In the genomic region with DNA sequence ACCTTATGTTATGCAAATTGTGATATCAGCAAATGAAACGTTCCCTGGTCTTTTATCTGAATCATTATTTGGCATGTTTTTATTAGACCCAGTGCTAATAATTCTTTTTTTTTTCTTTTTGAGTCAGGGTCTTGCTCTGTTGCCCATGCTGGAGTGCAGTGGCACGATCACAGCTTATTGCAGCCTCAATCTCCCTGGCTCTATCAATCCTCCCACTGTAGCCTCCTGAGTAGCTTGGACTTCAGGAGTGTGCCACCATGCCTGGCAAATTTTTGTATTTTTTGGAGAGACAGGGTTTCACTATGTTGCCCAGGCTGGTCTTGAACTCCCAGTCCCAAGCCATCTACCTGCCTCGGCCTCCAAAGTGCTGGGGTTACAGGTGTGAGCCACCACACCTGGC, we compare ENCODE assay signal across 23 cellular contexts.
"Had no signal": no experiment of that assay in that cellular context is flagged by ENCODE, and none has a peak within 500 bp of the region (broad histone marks: within the 10 kb centered on the region; RNA-seq: fewer than 3 reads in every experiment).

No MANE protein-coding gene starts in this region.

- DNase-seq: activated CD4-positive, alpha-beta T cell treated with anti-CD3 and anti-CD28 coated beads for 4 hours; activated CD8-positive, alpha-beta memory T cell treated with anti-CD3 and anti-CD28 coated beads, Interleukin-2, amount 50 U/mL, for 4 hours; activated CD8-positive, alpha-beta T cell treated with anti-CD3 and anti-CD28 coated beads for 36 hours; activated gamma-delta T cell treated with Interleukin-2 at 50 U/mL for 16 hours; activated naive CD4-positive, alpha-beta T cell treated with anti-CD3 and anti-CD28 coated beads, Interleukin-2, amount 10 ng/mL, durations not matched to agents 7 days and 5 days; activated naive CD8-positive, alpha-beta T cell treated with anti-CD3 and anti-CD28 coated beads for 36 hours; activated T-cell treated with anti-CD3 and anti-CD28 coated beads, Interleukin-2, amount 50 U/mL, for 72 hours; anterior cingulate cortex; caudate nucleus; Kasumi-1; KBM-7; NCI-H1048; NCI-H187 treated with DMSO at 0.1 percent for 48 hours; NCI-H2081 treated with DMSO at 0.1 percent for 48 hours; NCI-H446; NCI-H524; SIG-M5; T-cell; T-helper 2 cell; T1000; WERI-Rb-1 had no signal

- H3K4me1 Mint-ChIP-seq: activated naive CD4-positive, alpha-beta T cell treated with anti-CD3 and anti-CD28 coated beads, Interleukin-2, amount 10 ng/mL, durations not matched to agents 7 days and 5 days; activated naive CD8-positive, alpha-beta T cell treated with anti-CD3 and anti-CD28 coated beads for 36 hours had no signal

- H3K36me3 Mint-ChIP-seq: activated naive CD4-positive, alpha-beta T cell treated with anti-CD3 and anti-CD28 coated beads, Interleukin-2, amount 10 ng/mL, durations not matched to agents 7 days and 5 days; activated naive CD8-positive, alpha-beta T cell treated with anti-CD3 and anti-CD28 coated beads for 36 hours; T-cell had no signal

- H3K9me3 Mint-ChIP-seq: activated CD8-positive, alpha-beta T cell treated with anti-CD3 and anti-CD28 coated beads for 36 hours; activated naive CD4-positive, alpha-beta T cell treated with anti-CD3 and anti-CD28 coated beads, Interleukin-2, amount 10 ng/mL, durations not matched to agents 7 days and 5 days; activated naive CD8-positive, alpha-beta T cell treated with anti-CD3 and anti-CD28 coated beads for 36 hours; activated T-cell treated with anti-CD3 and anti-CD28 coated beads, Interleukin-2, amount 50 U/mL, for 72 hours; activated T-helper 2 cell treated with anti-CD3 and anti-CD28 coated beads, Interferon-gamma antibody, Interleukin-2, Interleukin-4, amounts not matched to agents 10 μg/mL and 5 μg/mL and 100 μg/mL, durations not matched to agents 14 hours and 24 hours and 36 hours; T-cell had no signal

- H3K4me3 ChIP-seq: breast epithelium had no signal

- H3K4me3 Mint-ChIP-seq: activated CD8-positive, alpha-beta T cell treated with anti-CD3 and anti-CD28 coated beads for 36 hours; activated naive CD4-positive, alpha-beta T cell treated with anti-CD3 and anti-CD28 coated beads, Interleukin-2, amount 10 ng/mL, durations not matched to agents 7 days and 5 days; activated naive CD8-positive, alpha-beta T cell treated with anti-CD3 and anti-CD28 coated beads for 36 hours; activated T-cell treated with anti-CD3 and anti-CD28 coated beads, Interleukin-2, amount 50 U/mL, for 72 hours; T-cell had no signal

- H3K27me3 ChIP-seq: breast epithelium had no signal

- H3K36me3 ChIP-seq: breast epithelium, WERI-Rb-1 had no signal

- H3K27ac Mint-ChIP-seq: activated CD8-positive, alpha-beta T cell treated with anti-CD3 and anti-CD28 coated beads for 36 hours; activated naive CD4-positive, alpha-beta T cell treated with anti-CD3 and anti-CD28 coated beads, Interleukin-2, amount 10 ng/mL, durations not matched to agents 7 days and 5 days; activated naive CD8-positive, alpha-beta T cell treated with anti-CD3 and anti-CD28 coated beads for 36 hours; activated T-cell treated with anti-CD3 and anti-CD28 coated beads, Interleukin-2, amount 50 U/mL, for 72 hours; activated T-helper 2 cell treated with anti-CD3 and anti-CD28 coated beads, Interferon-gamma antibody, Interleukin-2, Interleukin-4, amounts not matched to agents 10 μg/mL and 5 μg/mL and 100 μg/mL, durations not matched to agents 14 hours and 24 hours and 36 hours; T-cell had no signal

- H3K27ac ChIP-seq: WERI-Rb-1 had no signal

- H3K27me3 Mint-ChIP-seq: activated naive CD4-positive, alpha-beta T cell treated with anti-CD3 and anti-CD28 coated beads, Interleukin-2, amount 10 ng/mL, durations not matched to agents 7 days and 5 days; activated naive CD8-positive, alpha-beta T cell treated with anti-CD3 and anti-CD28 coated beads for 36 hours had no signal

- H3K9me3 ChIP-seq: breast epithelium had no signal
